1 cellular context compared by ENCODE assay signal in the genomic region with DNA sequence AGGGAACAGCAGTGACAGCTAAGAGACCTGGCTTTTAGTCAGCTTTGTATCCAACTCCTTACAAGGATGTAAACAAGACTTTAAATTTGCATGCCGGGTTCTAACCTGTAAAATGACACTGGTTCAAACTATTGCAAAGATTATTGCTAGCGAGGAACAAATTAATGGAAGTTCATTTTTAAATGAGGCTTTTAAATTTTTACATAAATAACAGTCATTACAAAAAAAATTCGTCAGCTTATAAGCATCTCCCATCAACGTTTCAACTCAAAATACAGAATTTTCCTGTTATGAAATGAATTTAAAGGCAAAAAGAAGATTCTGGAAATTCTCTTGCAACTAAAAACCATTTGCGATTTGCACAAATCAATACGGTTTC.
TF ChIP-seq lines count a peak whose summit lies in the region.

No MANE protein-coding gene starts in this region.

TF ChIP-seq in K562, 482 proteins besides CTCF, POLR2A, EP300 and RAD21:
- TF ChIP-seq GATAD2B (IDR thresholded peaks at IDR 0.05; ENCODE audit: borderline replicate concordance) (0 out of 2 replicates have a peak, but pooled peaks have one; percentile 52), ZNF561 (CRISPR knock-in tag; conservative IDR thresholded peaks at IDR 0.05) (no peak)
- TF ChIP-seq, protein P1, sequence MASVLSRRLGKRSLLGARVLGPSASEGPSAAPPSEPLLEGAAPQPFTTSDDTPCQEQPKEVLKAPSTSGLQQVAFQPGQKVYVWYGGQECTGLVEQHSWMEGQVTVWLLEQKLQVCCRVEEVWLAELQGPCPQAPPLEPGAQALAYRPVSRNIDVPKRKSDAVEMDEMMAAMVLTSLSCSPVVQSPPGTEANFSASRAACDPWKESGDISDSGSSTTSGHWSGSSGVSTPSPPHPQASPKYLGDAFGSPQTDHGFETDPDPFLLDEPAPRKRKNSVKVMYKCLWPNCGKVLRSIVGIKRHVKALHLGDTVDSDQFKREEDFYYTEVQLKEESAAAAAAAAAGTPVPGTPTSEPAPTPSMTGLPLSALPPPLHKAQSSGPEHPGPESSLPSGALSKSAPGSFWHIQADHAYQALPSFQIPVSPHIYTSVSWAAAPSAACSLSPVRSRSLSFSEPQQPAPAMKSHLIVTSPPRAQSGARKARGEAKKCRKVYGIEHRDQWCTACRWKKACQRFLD (CRISPR knock-in tag; IDR thresholded peaks at IDR 0.05), result peak; percentile 3; the same call in 1 of the 2 replicates
- TF ChIP-seq, protein P2, sequence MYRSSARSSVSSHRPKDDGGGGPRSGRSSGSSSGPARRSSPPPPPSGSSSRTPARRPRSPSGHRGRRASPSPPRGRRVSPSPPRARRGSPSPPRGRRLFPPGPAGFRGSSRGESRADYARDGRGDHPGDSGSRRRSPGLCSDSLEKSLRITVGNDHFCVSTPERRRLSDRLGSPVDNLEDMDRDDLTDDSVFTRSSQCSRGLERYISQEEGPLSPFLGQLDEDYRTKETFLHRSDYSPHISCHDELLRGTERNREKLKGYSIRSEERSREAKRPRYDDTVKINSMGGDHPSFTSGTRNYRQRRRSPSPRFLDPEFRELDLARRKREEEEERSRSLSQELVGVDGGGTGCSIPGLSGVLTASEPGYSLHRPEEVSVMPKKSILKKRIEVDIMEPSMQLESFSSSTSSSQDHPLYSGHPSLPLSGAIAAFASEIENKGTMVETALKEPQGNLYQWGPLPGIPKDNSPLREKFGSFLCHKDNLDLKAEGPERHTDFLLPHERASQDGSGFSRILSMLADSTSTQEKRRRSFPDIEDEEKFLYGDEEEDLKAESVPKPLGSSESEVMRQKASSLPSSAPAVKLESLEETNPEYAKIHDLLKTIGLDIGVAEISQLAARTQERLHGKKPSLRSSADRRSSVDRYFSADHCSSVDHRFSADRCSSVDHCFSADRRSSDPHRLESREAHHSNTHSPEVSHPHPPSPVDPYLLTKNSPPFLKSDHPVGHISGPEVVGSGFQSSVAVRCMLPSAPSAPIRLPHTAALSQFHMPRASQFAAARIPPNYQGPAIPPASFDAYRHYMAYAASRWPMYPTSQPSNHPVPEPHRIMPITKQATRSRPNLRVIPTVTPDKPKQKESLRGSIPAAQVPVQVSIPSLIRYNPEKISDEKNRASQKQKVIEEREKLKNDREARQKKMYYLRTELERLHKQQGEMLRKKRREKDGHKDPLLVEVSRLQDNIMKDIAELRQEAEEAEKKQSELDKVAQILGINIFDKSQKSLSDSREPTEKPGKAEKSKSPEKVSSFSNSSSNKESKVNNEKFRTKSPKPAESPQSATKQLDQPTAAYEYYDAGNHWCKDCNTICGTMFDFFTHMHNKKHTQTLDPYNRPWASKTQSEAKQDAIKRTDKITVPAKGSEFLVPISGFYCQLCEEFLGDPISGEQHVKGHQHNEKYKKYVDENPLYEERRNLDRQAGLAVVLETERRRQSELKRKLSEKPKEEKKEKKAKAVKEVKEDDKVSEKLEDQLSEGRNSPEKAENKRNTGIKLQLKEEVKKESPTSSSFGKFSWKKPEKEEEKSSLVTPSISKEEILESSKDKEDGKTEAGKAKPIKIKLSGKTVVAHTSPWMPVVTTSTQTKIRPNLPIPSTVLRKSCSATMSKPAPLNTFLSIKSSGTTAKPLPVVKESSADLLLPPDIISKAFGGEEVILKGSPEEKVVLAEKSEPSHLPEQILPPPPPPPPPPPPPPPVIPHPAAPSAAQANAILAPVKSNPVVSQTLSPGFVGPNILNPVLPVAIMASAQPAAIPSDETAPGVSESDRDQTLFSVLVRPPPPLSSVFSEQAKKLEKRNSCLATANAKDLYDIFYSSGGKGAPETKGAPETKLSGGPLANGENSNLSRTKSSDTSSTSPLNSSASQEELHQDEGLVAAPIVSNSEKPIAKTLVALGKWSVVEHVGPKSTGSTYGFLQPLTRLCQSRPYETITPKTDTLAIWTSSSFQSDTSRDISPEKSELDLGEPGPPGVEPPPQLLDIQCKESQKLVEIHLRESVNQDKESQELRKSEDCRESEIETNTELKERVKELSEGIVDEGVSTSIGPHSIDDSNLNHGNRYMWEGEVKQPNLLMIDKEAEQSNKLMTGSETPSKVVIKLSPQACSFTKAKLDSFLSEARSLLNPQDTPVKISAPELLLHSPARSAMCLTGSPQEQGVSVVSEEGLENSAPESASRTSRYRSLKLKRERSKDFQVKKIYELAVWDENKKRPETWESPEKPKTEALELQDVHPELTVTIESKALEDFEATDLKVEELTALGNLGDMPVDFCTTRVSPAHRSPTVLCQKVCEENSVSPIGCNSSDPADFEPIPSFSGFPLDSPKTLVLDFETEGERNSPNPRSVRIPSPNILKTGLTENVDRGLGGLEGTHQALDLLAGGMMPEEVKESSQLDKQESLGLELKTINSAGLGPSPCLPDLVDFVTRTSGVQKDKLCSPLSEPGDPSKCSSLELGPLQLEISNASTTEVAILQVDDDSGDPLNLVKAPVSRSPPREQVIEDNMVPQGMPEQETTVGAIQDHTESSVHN (IDR thresholded peaks at IDR 0.05; ENCODE audit: borderline replicate concordance in 1 of 2, low read depth in 1 of 2), result 0 out of 4 replicates have a peak, but pooled peaks of 1 of the 2 experiments have one; percentile 56
